Comparison of ENCODE assay signal across 12 cellular contexts in the genomic region with DNA sequence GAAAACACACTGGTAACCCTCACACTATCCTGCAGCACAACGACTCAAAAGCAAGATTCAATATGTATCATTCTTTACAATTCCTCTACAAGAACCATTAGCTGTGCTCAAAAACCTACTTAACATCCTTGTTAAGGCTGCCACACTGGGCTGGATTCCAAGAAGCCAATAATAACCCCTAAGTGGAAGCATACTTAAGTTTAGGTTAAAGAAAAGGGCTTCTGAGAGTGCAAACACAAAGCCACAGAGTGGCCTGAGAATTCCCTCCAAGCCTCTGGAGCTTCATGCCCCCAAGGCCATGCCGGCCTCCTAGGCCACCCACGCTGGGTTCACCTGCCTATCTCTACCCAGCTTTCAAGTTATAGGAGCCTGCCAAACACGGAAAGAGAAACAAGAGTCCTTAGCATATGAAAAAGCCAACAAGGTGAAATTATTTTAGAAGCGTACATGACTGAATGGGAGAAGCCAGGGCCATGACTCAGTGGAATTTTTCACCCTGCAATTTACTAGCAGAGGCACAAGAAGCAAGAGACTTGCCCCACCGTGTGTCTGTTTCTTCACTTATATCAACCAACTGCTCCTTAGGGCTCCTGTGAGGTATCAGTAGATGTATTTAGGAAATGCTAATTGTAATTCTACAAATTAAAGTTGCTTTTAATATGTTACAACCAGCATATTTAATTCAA.
A peak's percentile ranks its signal among the peaks of the same experiment; 100 is the strongest.
DNase-seq lines count a peak whose midpoint lies in the region; ATAC-seq and TF ChIP-seq lines count a peak whose summit lies in the region.
"Had no signal": no experiment of that assay in that cellular context is flagged by ENCODE, and none has a peak within 500 bp of the region (broad histone marks: within the 10 kb centered on the region; RNA-seq: fewer than 3 reads in every experiment).

No MANE protein-coding gene starts in this region.

- TF ChIP-seq CTCF in VCaP (conservative IDR thresholded peaks at IDR 0.05) (no peak), lower lobe of right lung (IDR thresholded peaks at IDR 0.05) (no peak)

- ATAC-seq in lower lobe of right lung (peak; percentile 94), HG03457 (IDR thresholded peaks at IDR 0.05; ENCODE audit: unreplicated experiment) (no peak)
- ATAC-seq: stimulated activated naive CD8-positive, alpha-beta T cell treated with anti-CD3 and anti-CD28 coated beads, Interleukin-15, amount 100 ng/mL, for 72 hours had no signal

- H3K9me3 ChIP-seq in lower lobe of right lung = no peaks in the 10 kb centered on the region
- H3K9me3 ChIP-seq: BLaER1, prostate gland had no signal

- peak overlapping the region; percentile 17 for H3K27ac ChIP-seq in VCaP
- no peak overlapping the region for H3K27ac ChIP-seq in lower lobe of right lung
- H3K27ac ChIP-seq: BLaER1, prostate gland had no signal

- H3K4me3 ChIP-seq in lower lobe of right lung = no peak overlapping the region
- H3K4me3 ChIP-seq: BLaER1, prostate gland had no signal

- intact Hi-C loops in lower lobe of right lung (cut with DNase I) = no loop called here

- DNase-seq in Daoy (ENCODE audit: low read depth) (peak; percentile 69), NCI-H1105 treated with DMSO at 0.1 percent for 48 hours (lab: John Stamatoyannopoulos, UW) (peak; percentile 64), lower lobe of right lung (peak; percentile 64), GF-D8 (lab: John Stamatoyannopoulos, UW) (no peak), NAMALWA (ENCODE audit: low spot score) (no peak), NCI-H2081 treated with DMSO at 0.1 percent for 48 hours (lab: John Stamatoyannopoulos, UW) (no peak)
- DNase-seq: activated CD4-positive, alpha-beta T cell treated with anti-CD3 and anti-CD28 coated beads, Interleukin-2, amount 10 ng/mL, durations not matched to agents 7 days and 5 days; stimulated activated naive CD8-positive, alpha-beta T cell treated with anti-CD3 and anti-CD28 coated beads, Interleukin-15, amount 100 ng/mL, for 72 hours had no signal

- H3K4me1 ChIP-seq in lower lobe of right lung = peaks cover 8% of the 10 kb centered on the region
- H3K4me1 ChIP-seq: BLaER1 had no signal

- peaks cover 50% of the 10 kb centered on the region for H3K27me3 ChIP-seq in lower lobe of right lung (ENCODE audit: low read depth)
- H3K27me3 ChIP-seq: BLaER1 had no signal

- no peaks in the 10 kb centered on the region for H3K36me3 ChIP-seq in lower lobe of right lung
- H3K36me3 ChIP-seq: BLaER1, prostate gland had no signal

Comparison
In these comparisons a context has a peak if more than half of its experiments do, and no peak if none do; other contexts are left out.
1. DNase-seq: peak in Daoy (single experiment), NCI-H1105 treated with DMSO at 0.1 percent for 48 hours (single experiment) and lower lobe of right lung (single experiment); none in GF-D8 (single experiment), NAMALWA (single experiment) and NCI-H2081 treated with DMSO at 0.1 percent for 48 hours (single experiment).